In the genomic region with DNA sequence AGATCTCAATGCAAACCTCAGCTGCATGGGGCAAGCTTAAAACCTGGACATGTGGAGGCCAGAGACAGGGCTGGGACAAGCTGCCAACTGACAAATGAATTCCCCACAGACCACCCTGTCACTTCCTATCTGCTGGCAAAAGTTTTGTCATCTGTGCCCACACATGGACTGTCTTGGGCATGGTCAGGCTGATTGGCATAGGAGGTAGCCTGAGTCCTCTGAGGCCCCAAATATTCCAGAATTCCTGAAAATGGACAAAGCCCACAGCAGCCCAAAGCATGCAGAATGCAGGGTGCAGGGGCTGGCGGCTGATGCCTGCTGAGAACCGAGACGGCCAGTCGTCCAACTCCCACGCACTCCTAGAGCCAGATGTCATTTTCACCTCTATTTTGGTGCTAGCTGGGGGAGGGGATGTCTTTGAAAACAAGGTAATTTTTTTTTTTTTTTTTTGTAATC, we compare ENCODE assay signal across 10 cellular contexts.
DNase-seq lines count a peak whose midpoint lies in the region; ATAC-seq and TF ChIP-seq lines count a peak whose summit lies in the region.
"Had no signal": no experiment of that assay in that cellular context is flagged by ENCODE, and none has a peak within 500 bp of the region (broad histone marks: within the 10 kb centered on the region; RNA-seq: fewer than 3 reads in every experiment).

No MANE protein-coding gene starts in this region.

- H3T11ph ChIP-seq in H9 (ENCODE audit: low read length), result no peak overlapping the region

- DNase-seq in H9, result peak; percentile 12
- peak; percentile 47 for DNase-seq in mesenteric fat pad (ENCODE audit: low spot score)
- no peak for DNase-seq in NCI-H345 (lab: John Stamatoyannopoulos, UW)
- DNase-seq in ACHN, result no peak
- no peak for DNase-seq in progenitor cell of endocrine pancreas (ENCODE audit: low spot score, unreplicated experiment)
- DNase-seq in NCI-H510A treated with DMSO at 0.1 percent for 48 hours (lab: John Stamatoyannopoulos, UW), result no peak
- DNase-seq: activated T-cell treated with anti-CD3 and anti-CD28 coated beads for 4 hours, NCI-H2081 treated with DMSO at 0.1 percent for 48 hours had no signal

- no peak overlapping the region for H3K56ac ChIP-seq in H9 (ENCODE audit: insufficient read length, low read depth, low read length)

- H2BK15ac ChIP-seq in H9 (ENCODE audit: low read depth, low read length), result no peak overlapping the region

- no CpG with 5 or more reads among the region's 5 CpGs for WGBS in H9 (ENCODE audit: extremely low coverage, insufficient read length, low lambda C conversion rate)

- no peak overlapping the region for H2BK12ac ChIP-seq in H9 (ENCODE audit: insufficient read length, low read depth, low read length)

- no peaks in the 10 kb centered on the region for H3K9me3 ChIP-seq in H9 (ENCODE audit: control insufficient read depth, low read depth, low read length)

- no peak overlapping the region for H2BK20ac ChIP-seq in H9 (ENCODE audit: low read depth, low read length, poor library complexity, severe bottlenecking)

- H3K18ac ChIP-seq in H9 (ENCODE audit: insufficient read length, low read depth, low read length), result no peak overlapping the region

- H2AK5ac ChIP-seq in H9 (ENCODE audit: insufficient read length, low read length), result no peak overlapping the region

- H3K79me2 ChIP-seq in H9 (ENCODE audit: insufficient read depth, low read length), result no peaks in the 10 kb centered on the region

- H3K4me1 Mint-ChIP-seq in H9, result peaks cover 40 to 47% of the 10 kb centered on the region in 2 experiments
- peaks cover 11% of the 10 kb centered on the region for H3K4me1 Mint-ChIP-seq in progenitor cell of endocrine pancreas (ENCODE audit: low read depth)

- no peak overlapping the region for H4K5ac ChIP-seq in H9 (ENCODE audit: insufficient read length, low read depth, low read length)

- TF ChIP-seq CTCF in H9 (conservative IDR thresholded peaks at IDR 0.05) (no peak), progenitor cell of endocrine pancreas (IDR thresholded peaks at IDR 0.05; ENCODE audit: unreplicated experiment) (no peak)

- H3K27me3 Mint-ChIP-seq in H9 (ENCODE audit: low read depth) (peaks cover 6% of the 10 kb centered on the region), progenitor cell of endocrine pancreas (peaks cover 14% of the 10 kb centered on the region)

- no peak overlapping the region for H3K14ac ChIP-seq in H9 (ENCODE audit: insufficient read depth, low read length)

- no peaks in the 10 kb centered on the region for H3K27me3 ChIP-seq in H9 (ENCODE audit: insufficient read depth, low read length)

- H3K23me2 ChIP-seq in H9 (ENCODE audit: insufficient read length, low read depth, low read length, poor library complexity, severe bottlenecking), result peaks cover 2% of the 10 kb centered on the region

- no peak overlapping the region for H4K91ac ChIP-seq in H9 (ENCODE audit: insufficient read length, low read depth, low read length)

- H4K20me1 ChIP-seq in H9 (ENCODE audit: control insufficient read depth, insufficient read depth, insufficient read length), result no peaks in the 10 kb centered on the region

- H3K4me1 ChIP-seq in H9 (ENCODE audit: insufficient read depth, low read length), result peaks cover 11% of the 10 kb centered on the region; the same call in 1 of the 2 replicates

- no peak overlapping the region for H3K23ac ChIP-seq in H9 (ENCODE audit: insufficient read length, low read depth, low read length)

- no peaks in the 10 kb centered on the region; a peak in 2 of 5 replicates for H3K9me3 Mint-ChIP-seq in H9
- no peaks in the 10 kb centered on the region for H3K9me3 Mint-ChIP-seq in progenitor cell of endocrine pancreas (ENCODE audit: low read depth)

- no peak overlapping the region for H2AFZ ChIP-seq in H9 (ENCODE audit: low read length)

- H3K9ac ChIP-seq in H9 (ENCODE audit: extremely low read depth, insufficient read length, low read length), result no peak overlapping the region

- ATAC-seq in GM18858 (IDR thresholded peaks at IDR 0.05; ENCODE audit: unreplicated experiment) (peak; percentile 65), HG03442 (IDR thresholded peaks at IDR 0.05; ENCODE audit: unreplicated experiment) (peak; percentile 66)

- no peaks in the 10 kb centered on the region for H3K36me3 Mint-ChIP-seq in H9 (ENCODE audit: insufficient read depth in 1 of 3, low read depth in 3 of 3)
- no peaks in the 10 kb centered on the region for H3K36me3 Mint-ChIP-seq in progenitor cell of endocrine pancreas (ENCODE audit: insufficient read depth)

- H3K27ac Mint-ChIP-seq in H9 (no peak overlapping the region), progenitor cell of endocrine pancreas (no peak overlapping the region)

- in situ Hi-C loops in ACHN (cut with HindIII; ENCODE audit: low pct_ligation_motif_present, low pct_unique_long_range_greater_than_20kb, low sequenced_read_pairs), result no loop called here

- no peak overlapping the region for H2BK5ac ChIP-seq in H9 (ENCODE audit: insufficient read length, low read length)

- H3K27ac ChIP-seq in H9 (ENCODE audit: insufficient read length, low read depth, low read length), result no peak overlapping the region

- H4K8ac ChIP-seq in H9 (replicated peaks; ENCODE audit: insufficient read length, low read depth, low read length), result no peak overlapping the region

- no peak overlapping the region for H3K4ac ChIP-seq in H9 (ENCODE audit: low read depth, low read length)

- H3K79me1 ChIP-seq in H9 (ENCODE audit: insufficient read depth, low read depth, low read length, poor library complexity, severe bottlenecking), result no peaks in the 10 kb centered on the region

- H3K4me3 Mint-ChIP-seq in H9 (no peak overlapping the region), progenitor cell of endocrine pancreas (ENCODE audit: low read depth) (no peak overlapping the region)

- H2BK120ac ChIP-seq in H9 (ENCODE audit: low read depth, low read length, poor library complexity, severe bottlenecking), result no peak overlapping the region

- H3K4me2 ChIP-seq in H9 (ENCODE audit: insufficient read depth, insufficient read length, low read length), result no peak overlapping the region

Comparison
In these comparisons a context has a peak if more than half of its experiments do, and no peak if none do; other contexts are left out.
1. DNase-seq: peak in H9 (single experiment) and mesenteric fat pad (single experiment); none in NCI-H345 (single experiment), ACHN (single experiment), progenitor cell of endocrine pancreas (single experiment) and NCI-H510A treated with DMSO at 0.1 percent for 48 hours (single experiment).